In the genomic region with DNA sequence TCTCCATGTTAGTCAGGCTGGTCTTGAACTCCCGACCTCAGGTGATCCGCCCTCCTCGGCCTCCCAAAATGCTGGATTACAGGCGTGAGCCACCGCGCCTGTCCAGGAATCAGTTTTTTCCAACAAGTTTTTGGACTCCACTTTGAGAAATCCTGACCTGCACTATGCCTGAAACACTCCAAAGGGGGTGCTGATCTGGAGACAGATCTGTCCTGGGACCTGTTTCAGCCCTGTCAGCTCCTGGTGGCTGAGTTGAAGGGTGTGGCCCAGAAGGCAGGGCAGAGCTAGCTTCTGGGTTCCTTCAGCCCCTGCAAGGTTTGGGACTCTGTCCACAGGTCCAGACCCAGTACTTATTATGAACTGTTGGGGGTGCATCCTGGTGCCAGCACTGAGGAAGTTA, we compare ENCODE assay signal across 10 cellular contexts. TPM values are rescaled to one million over a fixed set of nuclear protein-coding genes. Genes with fewer than 3 reads are reported as not detected.
DNase-seq lines count a peak whose midpoint lies in the region; ATAC-seq and TF ChIP-seq lines count a peak whose summit lies in the region.
"Had no signal": no experiment of that assay in that cellular context is flagged by ENCODE, and none has a peak within 500 bp of the region (broad histone marks: within the 10 kb centered on the region; RNA-seq: fewer than 3 reads in every experiment).

No MANE protein-coding gene starts in this region.

- no peaks in the 10 kb centered on the region for H3K9me3 Mint-ChIP-seq in stimulated activated naive CD8-positive, alpha-beta T cell treated with anti-CD3 and anti-CD28 coated beads, Interleukin-15, Interleukin-2, amounts not matched to agents 100 ng/mL and 50 ng/mL, for 24 hours
- H3K9me3 Mint-ChIP-seq in activated CD4-positive, alpha-beta memory T cell treated with anti-CD3 and anti-CD28 coated beads, Interleukin-2, amount 10 ng/mL, durations not matched to agents 7 days and 5 days = no peaks in the 10 kb centered on the region

- no peaks in the 10 kb centered on the region for H3K9me3 ChIP-seq in lower lobe of right lung

- peak overlapping the region; percentile 86 for H3K4me3 Mint-ChIP-seq in stimulated activated naive CD8-positive, alpha-beta T cell treated with anti-CD3 and anti-CD28 coated beads, Interleukin-15, Interleukin-2, amounts not matched to agents 100 ng/mL and 50 ng/mL, for 24 hours
- H3K4me3 Mint-ChIP-seq in activated CD4-positive, alpha-beta memory T cell treated with anti-CD3 and anti-CD28 coated beads, Interleukin-2, amount 10 ng/mL, durations not matched to agents 7 days and 5 days = peak overlapping the region; percentile 85

- H3K36me3 ChIP-seq in lower lobe of right lung = no peaks in the 10 kb centered on the region

- H3K36me3 Mint-ChIP-seq in stimulated activated naive CD8-positive, alpha-beta T cell treated with anti-CD3 and anti-CD28 coated beads, Interleukin-15, Interleukin-2, amounts not matched to agents 100 ng/mL and 50 ng/mL, for 24 hours (ENCODE audit: low read depth) = no peaks in the 10 kb centered on the region
- H3K36me3 Mint-ChIP-seq in activated CD4-positive, alpha-beta memory T cell treated with anti-CD3 and anti-CD28 coated beads, Interleukin-2, amount 10 ng/mL, durations not matched to agents 7 days and 5 days (ENCODE audit: low read depth) = peaks cover 14% of the 10 kb centered on the region

- H3K27ac Mint-ChIP-seq in stimulated activated naive CD8-positive, alpha-beta T cell treated with anti-CD3 and anti-CD28 coated beads, Interleukin-15, Interleukin-2, amounts not matched to agents 100 ng/mL and 50 ng/mL, for 24 hours = peak overlapping the region; percentile 21
- no peak overlapping the region for H3K27ac Mint-ChIP-seq in activated CD4-positive, alpha-beta memory T cell treated with anti-CD3 and anti-CD28 coated beads, Interleukin-2, amount 10 ng/mL, durations not matched to agents 7 days and 5 days

- H3K27me3 Mint-ChIP-seq in stimulated activated naive CD8-positive, alpha-beta T cell treated with anti-CD3 and anti-CD28 coated beads, Interleukin-15, Interleukin-2, amounts not matched to agents 100 ng/mL and 50 ng/mL, for 24 hours = no peaks in the 10 kb centered on the region
- H3K27me3 Mint-ChIP-seq in activated CD4-positive, alpha-beta memory T cell treated with anti-CD3 and anti-CD28 coated beads, Interleukin-2, amount 10 ng/mL, durations not matched to agents 7 days and 5 days = no peaks in the 10 kb centered on the region

- POLR2A ChIA-PET in activated CD4-positive, alpha-beta memory T cell treated with anti-CD3 and anti-CD28 coated beads, Interleukin-2, amount 10 ng/mL, durations not matched to agents 7 days and 5 days (lab: Charles Lee) = interaction anchor here (1.4 to 6.7 kb wide), 4 partner anchors 12 to 73 kb away, joined by 4 to 49 read pairs (median 8); a partner anchor contains a TSS

- TF ChIP-seq CTCF in lower lobe of right lung (IDR thresholded peaks at IDR 0.05) = no peak

- peak overlapping the region; percentile 86 for H3K27ac ChIP-seq in lower lobe of right lung

- peaks cover 69% of the 10 kb centered on the region for H3K4me1 ChIP-seq in lower lobe of right lung

- peaks cover 59% of the 10 kb centered on the region for H3K4me1 Mint-ChIP-seq in stimulated activated naive CD8-positive, alpha-beta T cell treated with anti-CD3 and anti-CD28 coated beads, Interleukin-15, Interleukin-2, amounts not matched to agents 100 ng/mL and 50 ng/mL, for 24 hours (ENCODE audit: low read depth)
- peaks cover 56% of the 10 kb centered on the region for H3K4me1 Mint-ChIP-seq in activated CD4-positive, alpha-beta memory T cell treated with anti-CD3 and anti-CD28 coated beads, Interleukin-2, amount 10 ng/mL, durations not matched to agents 7 days and 5 days

- no peak overlapping the region for H3K4me3 ChIP-seq in lower lobe of right lung

- H3K27me3 ChIP-seq in lower lobe of right lung (ENCODE audit: low read depth) = no peaks in the 10 kb centered on the region

- no peak for ATAC-seq in stimulated activated naive CD8-positive, alpha-beta T cell treated with anti-CD3 and anti-CD28 coated beads, Interleukin-15, Interleukin-2, amounts not matched to agents 100 U/mL and 50 U/mL, for 24 hours
- ATAC-seq in lower lobe of right lung (no peak), GM18858 (IDR thresholded peaks at IDR 0.05; ENCODE audit: unreplicated experiment) (no peak)

- CTCF ChIA-PET in activated CD4-positive, alpha-beta memory T cell treated with anti-CD3 and anti-CD28 coated beads, Interleukin-2, amount 10 ng/mL, durations not matched to agents 7 days and 5 days (lab: Charles Lee) = no interaction called here

- no peak for DNase-seq in stimulated activated naive CD8-positive, alpha-beta T cell treated with anti-CD3 and anti-CD28 coated beads, Interleukin-15, Interleukin-2, amounts not matched to agents 100 U/mL and 50 U/mL, for 24 hours
- no peak for DNase-seq in activated CD4-positive, alpha-beta memory T cell treated with anti-CD3 and anti-CD28 coated beads, Interleukin-2, amount 10 ng/mL, durations not matched to agents 7 days and 5 days
- DNase-seq in lower lobe of right lung = no peak
- no peak for DNase-seq in NCI-H2081 (lab: John Stamatoyannopoulos, UW)
- DNase-seq in HCEC 1CT = no peak
- DNase-seq in foreskin melanocyte = no peak
- DNase-seq: effector CD4-positive, alpha-beta T cell; NCI-H2171 had no signal

- intact Hi-C loops in lower lobe of right lung (cut with DNase I) = no loop called here

RNA-seq across cellular contexts. Expression of a gene that starts 1.2 kb away (rescaled TPM):
- 10 to 100 TPM; 40.8 to 42.0 TPM for total RNA-seq in activated CD4-positive, alpha-beta memory T cell treated with anti-CD3 and anti-CD28 coated beads, Interleukin-2, amount 10 ng/mL, durations not matched to agents 7 days and 5 days
- 39.5 TPM for total RNA-seq in lower lobe of right lung

RNA-seq across cellular contexts. Expression of a gene that starts 2.8 kb away (rescaled TPM):
- total RNA-seq in activated CD4-positive, alpha-beta memory T cell treated with anti-CD3 and anti-CD28 coated beads, Interleukin-2, amount 10 ng/mL, durations not matched to agents 7 days and 5 days = 10 to 100 TPM; 49.1 to 58.5 TPM
- 150 TPM for total RNA-seq in lower lobe of right lung

RNA-seq across cellular contexts. Expression of a gene that starts 5.5 kb away (rescaled TPM):
- total RNA-seq in activated CD4-positive, alpha-beta memory T cell treated with anti-CD3 and anti-CD28 coated beads, Interleukin-2, amount 10 ng/mL, durations not matched to agents 7 days and 5 days = 10 to 100 TPM; 84.8 to 90.6 TPM
- total RNA-seq in lower lobe of right lung = 45.0 TPM

RNA-seq across cellular contexts. Expression of a gene that starts 5.5 kb away (rescaled TPM):
- 10 to 100 TPM; 34.7 to 35.3 TPM for total RNA-seq in activated CD4-positive, alpha-beta memory T cell treated with anti-CD3 and anti-CD28 coated beads, Interleukin-2, amount 10 ng/mL, durations not matched to agents 7 days and 5 days
- 27.8 TPM for total RNA-seq in lower lobe of right lung

RNA-seq across cellular contexts. Expression of a gene that starts 9.4 kb away (rescaled TPM):
- 10 to 100 TPM; 26.4 to 27.9 TPM for total RNA-seq in activated CD4-positive, alpha-beta memory T cell treated with anti-CD3 and anti-CD28 coated beads, Interleukin-2, amount 10 ng/mL, durations not matched to agents 7 days and 5 days
- total RNA-seq in lower lobe of right lung = 48.2 TPM
